1 cellular context compared by ENCODE assay signal in genomic region chr15:101148166-101148880, GRCh38.
TF ChIP-seq lines count a peak whose summit lies in the region.

No MANE protein-coding gene starts in this region.

TF ChIP-seq in GM12878, 131 proteins besides CTCF, POLR2A, EP300 and RAD21 (continued from another document):
- TF ChIP-seq CREB1 (IDR thresholded peaks at IDR 0.05; ENCODE audit: low read depth), result 0 out of 2 replicates have a peak, but pooled peaks have one; percentile 8
- TF ChIP-seq SKIL (IDR thresholded peaks at IDR 0.05; ENCODE audit: low read depth, poor library complexity, severe bottlenecking), result peak; percentile 33
- 0 out of 2 replicates have a peak, but pooled peaks have one; percentile 30 for TF ChIP-seq BACH1 (IDR thresholded peaks at IDR 0.05; ENCODE audit: borderline replicate concordance)
- TF ChIP-seq IKZF2 (IDR thresholded peaks at IDR 0.05), result peak; percentile 75 to 85; a peak in 3 of 4 replicates
- TF ChIP-seq CBFB (IDR thresholded peaks at IDR 0.05; ENCODE audit: low read depth), result peak; percentile 58; the same call in 1 of the 2 replicates
- TF ChIP-seq RELB (IDR thresholded peaks at IDR 0.05; ENCODE audit: low read depth), result peak; percentile 39; the same call in 1 of the 2 replicates
- 0 out of 2 replicates have a peak, but pooled peaks have one; percentile 45 for TF ChIP-seq NBN (IDR thresholded peaks at IDR 0.05)
- TF ChIP-seq REST (IDR thresholded peaks at IDR 0.05; ENCODE audit: low read depth, low read length), result 0 out of 2 replicates have a peak, but pooled peaks have one; percentile 33
- no peak for TF ChIP-seq ZZZ3 (IDR thresholded peaks at IDR 0.05; ENCODE audit: control insufficient read depth, insufficient read length, low read depth)
- no peak for TF ChIP-seq TBL1XR1 (IDR thresholded peaks at IDR 0.05; ENCODE audit: low read depth, low read length)
- peak; percentile 60; the same call in 1 of the 2 replicates for TF ChIP-seq CREM (IDR thresholded peaks at IDR 0.05; ENCODE audit: low read depth)
- TF ChIP-seq STAT3 (IDR thresholded peaks at IDR 0.05; ENCODE audit: low read depth, low read length), result no peak
- peak; percentile 95 for TF ChIP-seq IKZF1 (conservative IDR thresholded peaks at IDR 0.05)
